19 cellular contexts compared by ENCODE assay signal in the genomic region with DNA sequence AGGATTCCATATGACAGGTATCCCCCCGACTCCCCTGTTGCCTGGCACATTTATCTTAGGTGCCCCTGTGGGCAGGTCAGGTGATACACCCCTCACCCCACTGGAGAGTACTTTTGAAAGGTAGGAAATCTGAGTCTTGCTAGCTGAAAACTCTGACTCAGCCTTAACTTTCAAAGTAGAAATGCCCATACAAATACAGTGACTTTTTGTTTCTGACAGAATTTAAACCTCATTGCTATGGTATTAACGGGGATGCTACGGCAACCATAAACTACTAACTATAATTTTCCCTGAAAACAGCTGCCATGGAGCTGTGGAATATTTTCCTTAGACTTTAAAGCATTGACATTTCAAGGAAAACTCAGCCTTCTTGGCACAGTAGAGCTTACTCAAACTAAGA.
DNase-seq lines count a peak whose midpoint lies in the region; ATAC-seq and TF ChIP-seq lines count a peak whose summit lies in the region.
"Had no signal": no experiment of that assay in that cellular context is flagged by ENCODE, and none has a peak within 500 bp of the region (broad histone marks: within the 10 kb centered on the region; RNA-seq: fewer than 3 reads in every experiment).

No MANE protein-coding gene starts in this region.

- peak; percentile 5 for DNase-seq in mammary epithelial cell
- no peak for DNase-seq in MCF 10A (ENCODE audit: unreplicated experiment)
- no peak for DNase-seq in mesenchymal stem cell
- DNase-seq in smooth muscle cell (lab: John Stamatoyannopoulos, UW; ENCODE audit: unreplicated experiment), result no peak
- DNase-seq in activated naive CD8-positive, alpha-beta T cell treated with anti-CD3 and anti-CD28 coated beads for 36 hours, result no peak
- no peak for DNase-seq in NCI-H510A (lab: John Stamatoyannopoulos, UW)
- DNase-seq: CD8-positive, alpha-beta T cell; DMS79; KG1; MG63; NCI-H1092; NCI-H345; NCI-H69; SIG-M5 had no signal

- H3K36me3 ChIP-seq in mammary epithelial cell (ENCODE audit: insufficient read depth, low read length) (no peaks in the 10 kb centered on the region), mesenchymal stem cell (ENCODE audit: control insufficient read depth in 1 of 2, insufficient read depth in 2 of 2, low read depth in 1 of 2, low read length in 2 of 2) (no peaks in the 10 kb centered on the region), smooth muscle cell (ENCODE audit: low read depth) (no peaks in the 10 kb centered on the region)
- H3K36me3 ChIP-seq: BLaER1, MG63 had no signal

- H3K4me1 ChIP-seq in mammary epithelial cell (ENCODE audit: insufficient read depth, low read length), result peaks cover 4% of the 10 kb centered on the region
- no peaks in the 10 kb centered on the region for H3K4me1 ChIP-seq in mesenchymal stem cell (ENCODE audit: control insufficient read depth, insufficient read depth, low read depth, low read length)
- H3K4me1 ChIP-seq in smooth muscle cell (ENCODE audit: low read depth), result peaks cover 38% of the 10 kb centered on the region
- H3K4me1 ChIP-seq: BLaER1 had no signal

- TF ChIP-seq CTCF in mammary epithelial cell (conservative IDR thresholded peaks at IDR 0.05 in 1 of 2, IDR thresholded peaks at IDR 0.05 in 1 of 2; ENCODE audit: extremely low read depth in 1 of 2, insufficient read depth in 1 of 2, low read depth in 1 of 2, low read length in 2 of 2) (no peak), MCF 10A (IDR thresholded peaks at IDR 0.05; ENCODE audit: unreplicated experiment) (no peak), brain (conservative IDR thresholded peaks at IDR 0.05) (no peak), smooth muscle cell (IDR thresholded peaks at IDR 0.05; ENCODE audit: borderline replicate concordance, insufficient read depth, poor library complexity, severe bottlenecking) (no peak)

- H3K27ac ChIP-seq in mammary epithelial cell (ENCODE audit: insufficient read depth, low read depth, low read length) (no peak overlapping the region), mesenchymal stem cell (ENCODE audit: low read length, poor library complexity, severe bottlenecking) (no peak overlapping the region), smooth muscle cell (ENCODE audit: low read depth) (peak overlapping the region; percentile 94)
- H3K27ac ChIP-seq: 22Rv1, BLaER1 had no signal

- H3K9me3 Mint-ChIP-seq in MCF 10A (ENCODE audit: unreplicated experiment), result no peaks in the 10 kb centered on the region
- H3K9me3 Mint-ChIP-seq in brain, result peaks cover 0 to 8% (median 0%) of the 10 kb centered on the region in 5 experiments
- peaks cover 2% of the 10 kb centered on the region for H3K9me3 Mint-ChIP-seq in activated naive CD8-positive, alpha-beta T cell treated with anti-CD3 and anti-CD28 coated beads for 36 hours

- H3K4me3 ChIP-seq in mammary epithelial cell (replicated peaks in 1 of 3; ENCODE audit: insufficient read depth in 1 of 3, low read depth in 2 of 3, low read length in 3 of 3) (no peak overlapping the region), mesenchymal stem cell (ENCODE audit: insufficient read depth in 1 of 2, low read depth in 1 of 2, low read length in 2 of 2) (no peak overlapping the region), smooth muscle cell (no peak overlapping the region)
- H3K4me3 ChIP-seq: BLaER1, MG63 had no signal

- H3K9ac ChIP-seq in mammary epithelial cell (ENCODE audit: insufficient read depth, low read length), result no peak overlapping the region
- peak overlapping the region; percentile 43 for H3K9ac ChIP-seq in mesenchymal stem cell (ENCODE audit: low read length)
- peak overlapping the region; percentile 42 for H3K9ac ChIP-seq in smooth muscle cell (ENCODE audit: low read depth)
- H3K9ac ChIP-seq: BLaER1 had no signal

- H3K36me3 Mint-ChIP-seq in MCF 10A (ENCODE audit: insufficient read depth, unreplicated experiment) (no peaks in the 10 kb centered on the region), brain (no peaks in the 10 kb centered on the region)
- H3K36me3 Mint-ChIP-seq in activated naive CD8-positive, alpha-beta T cell treated with anti-CD3 and anti-CD28 coated beads for 36 hours, result no peaks in the 10 kb centered on the region
- H3K36me3 Mint-ChIP-seq: CD8-positive, alpha-beta T cell had no signal

- no peak overlapping the region for H2BK5ac ChIP-seq in mesenchymal stem cell (ENCODE audit: low read depth, low read length, poor library complexity, severe bottlenecking)

- peaks cover 6% of the 10 kb centered on the region for H3K4me1 Mint-ChIP-seq in MCF 10A (ENCODE audit: insufficient read depth, unreplicated experiment)
- H3K4me1 Mint-ChIP-seq in brain, result peaks cover 46% of the 10 kb centered on the region
- H3K4me1 Mint-ChIP-seq in activated naive CD8-positive, alpha-beta T cell treated with anti-CD3 and anti-CD28 coated beads for 36 hours, result no peaks in the 10 kb centered on the region

- no peak overlapping the region for H3K4ac ChIP-seq in mesenchymal stem cell (ENCODE audit: low read depth in 1 of 2, low read length in 2 of 2)

- no peak overlapping the region for H2AK5ac ChIP-seq in mesenchymal stem cell (ENCODE audit: low read length, severe bottlenecking)

- no peak overlapping the region for H3K14ac ChIP-seq in mesenchymal stem cell (ENCODE audit: low read length in 2 of 2)

- peak overlapping the region in 1 of 2 experiments; percentile 29 for H2BK12ac ChIP-seq in mesenchymal stem cell (ENCODE audit: low read length in 2 of 2)

- H4K91ac ChIP-seq in mesenchymal stem cell (ENCODE audit: low read length), result no peak overlapping the region

- H3K4me3 Mint-ChIP-seq in MCF 10A (ENCODE audit: unreplicated experiment) (no peak overlapping the region), brain (no peak overlapping the region)
- H3K4me3 Mint-ChIP-seq in activated naive CD8-positive, alpha-beta T cell treated with anti-CD3 and anti-CD28 coated beads for 36 hours, result no peak overlapping the region
- H3K4me3 Mint-ChIP-seq: CD8-positive, alpha-beta T cell had no signal

- H3K27ac Mint-ChIP-seq in MCF 10A (ENCODE audit: low read depth, unreplicated experiment), result no peak overlapping the region
- peak overlapping the region in 3 of 5 experiments; percentile 22 to 86 (median 86) for H3K27ac Mint-ChIP-seq in brain
- H3K27ac Mint-ChIP-seq in activated naive CD8-positive, alpha-beta T cell treated with anti-CD3 and anti-CD28 coated beads for 36 hours, result no peak overlapping the region
- H3K27ac Mint-ChIP-seq: CD8-positive, alpha-beta T cell had no signal

- H2BK15ac ChIP-seq in mesenchymal stem cell (ENCODE audit: low read depth, poor library complexity, severe bottlenecking), result no peak overlapping the region

- no peak overlapping the region for H3K4me2 ChIP-seq in mammary epithelial cell (ENCODE audit: insufficient read depth, low read depth, low read length)
- H3K4me2 ChIP-seq in mesenchymal stem cell (ENCODE audit: low read length, poor library complexity, severe bottlenecking), result no peak overlapping the region
- H3K4me2 ChIP-seq in smooth muscle cell, result peak overlapping the region; percentile 84
- H3K4me2 ChIP-seq: BLaER1 had no signal

- H3K27me3 Mint-ChIP-seq in MCF 10A (ENCODE audit: insufficient read depth, unreplicated experiment) (no peaks in the 10 kb centered on the region), brain (peaks cover 9% of the 10 kb centered on the region)
- H3K27me3 Mint-ChIP-seq in activated naive CD8-positive, alpha-beta T cell treated with anti-CD3 and anti-CD28 coated beads for 36 hours, result no peaks in the 10 kb centered on the region

- intact Hi-C loops in mammary epithelial cell (cut with micrococcal nuclease), result no loop called here
- intact Hi-C loops in MCF 10A (cut with micrococcal nuclease), result no loop called here

- H3K27me3 ChIP-seq in mammary epithelial cell (ENCODE audit: insufficient read depth, low read length) (no peaks in the 10 kb centered on the region), mesenchymal stem cell (ENCODE audit: control insufficient read depth in 1 of 2, insufficient read depth in 1 of 2, low read length in 2 of 2) (no peaks in the 10 kb centered on the region), smooth muscle cell (ENCODE audit: low read depth) (no peaks in the 10 kb centered on the region)
- H3K27me3 ChIP-seq: BLaER1, MG63 had no signal

- WGBS in mammary epithelial cell (ENCODE audit: low coverage, missing lambda C conversion rate), result 96% methylated on average over 3 of the region's 3 CpGs
- whole genome bisulfite sequencing in mesenchymal stem cell, result 92% methylated on average over 3 of the region's 3 CpGs
- WGBS in smooth muscle cell (ENCODE audit: low lambda C conversion rate), result 65% methylated on average over 3 of the region's 3 CpGs

- no TSS peak for BruUV-seq in mammary epithelial cell (replicated peaks; lab: Mats Ljungman, UMichigan)
- BruUV-seq in MCF 10A (replicated peaks; lab: Mats Ljungman, UMichigan), result no TSS peak

- H3K23ac ChIP-seq in mesenchymal stem cell (ENCODE audit: low read length in 2 of 2), result no peak overlapping the region

- H4K8ac ChIP-seq in mesenchymal stem cell (ENCODE audit: low read length), result peak overlapping the region; percentile 41

- H3K79me1 ChIP-seq in mesenchymal stem cell (replicated peaks; ENCODE audit: low read length, poor library complexity, severe bottlenecking), result no peaks in the 10 kb centered on the region

- ATAC-seq in GM18502 (IDR thresholded peaks at IDR 0.05; ENCODE audit: poor library complexity, unreplicated experiment), result no peak
- ATAC-seq: CD8-positive, alpha-beta T cell; HCT116 had no signal

- H3K9me3 ChIP-seq in mammary epithelial cell (replicated peaks; ENCODE audit: insufficient read depth, low read length) (no peaks in the 10 kb centered on the region), mesenchymal stem cell (ENCODE audit: control insufficient read depth, low read length) (no peaks in the 10 kb centered on the region), smooth muscle cell (replicated peaks; ENCODE audit: low read depth) (no peaks in the 10 kb centered on the region)
- H3K9me3 ChIP-seq: BLaER1, MG63 had no signal

- H3K79me2 ChIP-seq in mammary epithelial cell (ENCODE audit: insufficient read depth, low read length) (no peaks in the 10 kb centered on the region), smooth muscle cell (ENCODE audit: low read depth) (no peaks in the 10 kb centered on the region)

- CTCF ChIA-PET in mammary epithelial cell (lab: Charles Lee; ENCODE audit: low non-redundant PET) (no interaction called here), MCF 10A (lab: Yijun Ruan, JAX) (interaction anchor here (0.7 kb wide), 1 partner anchor 384 kb away, joined by 4 read pairs; no protein-coding TSS in a partner anchor)

- no peak overlapping the region for H2BK120ac ChIP-seq in mesenchymal stem cell (ENCODE audit: low read depth, low read length)

- dilution Hi-C loops in mammary epithelial cell (cut with HindIII; ENCODE audit: low sequenced_read_pairs), result no loop called here

- peak overlapping the region in 1 of 2 experiments; percentile 8 for H3K18ac ChIP-seq in mesenchymal stem cell (ENCODE audit: low read depth in 1 of 2, low read length in 2 of 2)

- H2AFZ ChIP-seq in mammary epithelial cell (ENCODE audit: low read depth, low read length), result no peak overlapping the region
- no peak overlapping the region for H2AFZ ChIP-seq in mesenchymal stem cell (ENCODE audit: low read depth, low read length)
- H2AFZ ChIP-seq in smooth muscle cell (ENCODE audit: low read depth), result peak overlapping the region; percentile 91

- in situ Hi-C loops in mammary epithelial cell (cut with MboI; ENCODE audit: low sequenced_read_pairs in 2 of 2), result no loop called here

- no peaks in the 10 kb centered on the region for H3F3A ChIP-seq in smooth muscle cell (ENCODE audit: low read depth)

- POLR2A ChIA-PET in MCF 10A (lab: Yijun Ruan, JAX), result no interaction called here

- H4K20me1 ChIP-seq in mammary epithelial cell (ENCODE audit: insufficient read depth, low read length) (no peaks in the 10 kb centered on the region), smooth muscle cell (ENCODE audit: low read depth) (no peaks in the 10 kb centered on the region)
- H4K20me1 ChIP-seq: BLaER1 had no signal

Comparison
In these comparisons a context has a peak if more than half of its experiments do, and no peak if none do; other contexts are left out.
1. H3K27ac Mint-ChIP-seq: peak in brain (3 of 5); none in MCF 10A (single experiment) and activated naive CD8-positive, alpha-beta T cell treated with anti-CD3 and anti-CD28 coated beads for 36 hours (single experiment).